9 cellular contexts compared by ENCODE assay signal in genomic region chr15:33994005-33994615, GRCh38. TPM values are rescaled to one million over a fixed set of nuclear protein-coding genes. Genes with fewer than 3 reads are reported as not detected.
A peak's percentile ranks its signal among the peaks of the same experiment; 100 is the strongest.
DNase-seq lines count a peak whose midpoint lies in the region; ATAC-seq and TF ChIP-seq lines count a peak whose summit lies in the region.
"Had no signal": no experiment of that assay in that cellular context is flagged by ENCODE, and none has a peak within 500 bp of the region (broad histone marks: within the 10 kb centered on the region; RNA-seq: fewer than 3 reads in every experiment).

No MANE protein-coding gene starts in this region.

- H3K36me3 Mint-ChIP-seq in stimulated activated effector memory CD8-positive, alpha-beta T cell treated with anti-CD3 and anti-CD28 coated beads, Interleukin-12 subunit alpha, Interleukin-12 subunit beta, amount 100 ng/mL, for 72 hours: no peaks in the 10 kb centered on the region

- H3K9me3 ChIP-seq in GM23248 (ENCODE audit: low read depth): no peaks in the 10 kb centered on the region
- H3K9me3 ChIP-seq in PC-3 (ENCODE audit: low read length): no peaks in the 10 kb centered on the region

- ATAC-seq in PC-3 (peak; percentile 98), HG02938 (IDR thresholded peaks at IDR 0.05; ENCODE audit: unreplicated experiment) (no peak)
- no peak for ATAC-seq in stimulated activated effector memory CD8-positive, alpha-beta T cell treated with anti-CD3 and anti-CD28 coated beads, Interleukin-12 subunit alpha, Interleukin-12 subunit beta, amount 100 ng/mL, for 72 hours
- ATAC-seq: left colon had no signal

- H3K4me3 Mint-ChIP-seq in stimulated activated effector memory CD8-positive, alpha-beta T cell treated with anti-CD3 and anti-CD28 coated beads, Interleukin-12 subunit alpha, Interleukin-12 subunit beta, amount 100 ng/mL, for 72 hours: no peak overlapping the region

- H3F3A ChIP-seq in GM23248 (ENCODE audit: insufficient read depth): no peaks in the 10 kb centered on the region
- H3F3A ChIP-seq in PC-3 (ENCODE audit: low read length, unreplicated experiment): no peaks in the 10 kb centered on the region

- peak; percentile 56 for TF ChIP-seq CTCF in BJ (IDR thresholded peaks at IDR 0.05; ENCODE audit: insufficient read depth, low read depth, low read length)
- TF ChIP-seq CTCF in PC-3 (conservative IDR thresholded peaks at IDR 0.05; ENCODE audit: low read depth, low read length): peak; percentile 80
- peak; percentile 48 for TF ChIP-seq CTCF in fibroblast of mammary gland (conservative IDR thresholded peaks at IDR 0.05; ENCODE audit: control insufficient read depth, insufficient read depth, low read depth, low read length)

- H3K4me3 ChIP-seq in BJ (ENCODE audit: low read depth, low read length) (no peak overlapping the region), GM23248 (no peak overlapping the region), PC-3 (ENCODE audit: low read length) (no peak overlapping the region), fibroblast of mammary gland (ENCODE audit: control insufficient read depth, low read depth, low read length) (no peak overlapping the region)

- H3K9ac ChIP-seq in GM23248 (no peak overlapping the region), PC-3 (ENCODE audit: low read length) (no peak overlapping the region)

- H3K27ac ChIP-seq in GM23248 (no peak overlapping the region), PC-3 (ENCODE audit: low read length) (no peak overlapping the region)

- H3K36me3 ChIP-seq in BJ (ENCODE audit: control insufficient read depth, insufficient read depth, low read length) (no peaks in the 10 kb centered on the region), GM23248 (ENCODE audit: low read depth) (no peaks in the 10 kb centered on the region), PC-3 (ENCODE audit: low read depth, low read length) (no peaks in the 10 kb centered on the region)

- intact Hi-C loops in PC-3 (cut with micrococcal nuclease): loop anchor here (1.0 to 2.0 kb wide), 3 partner anchors 19 to 259 kb away; no protein-coding TSS in a partner anchor

- H3K4me2 ChIP-seq in GM23248 (ENCODE audit: unreplicated experiment) (no peak overlapping the region), PC-3 (ENCODE audit: low read length) (no peak overlapping the region)

- H3K79me2 ChIP-seq in GM23248 (ENCODE audit: insufficient read depth): peaks cover 9% of the 10 kb centered on the region; the same call in 1 of the 2 replicates
- H3K79me2 ChIP-seq in PC-3 (ENCODE audit: low read length): no peaks in the 10 kb centered on the region

- H4K20me1 ChIP-seq in GM23248 (ENCODE audit: insufficient read depth) (no peaks in the 10 kb centered on the region), PC-3 (ENCODE audit: low read length) (0 out of 2 replicates have a peak, but pooled peaks cover 3% of the 10 kb centered on the region)

- WGBS in GM23248 (ENCODE audit: low coverage in 1 of 2, low lambda C conversion rate in 2 of 2, missing lambda C conversion rate in 2 of 2), 2 experiments: 87 to 90% methylated on average over 9 of the region's 9 CpGs

- DNase-seq in BJ (ENCODE audit: low read depth) (no peak), GM23248 (peak; percentile 53), PC-3 (peak; percentile 68), fibroblast of mammary gland (ENCODE audit: low read depth) (peak; percentile 45), SIG-M5 treated with dmso at 0.1 percent for 504 hours (lab: John Stamatoyannopoulos, UW; ENCODE audit: unreplicated experiment) (no peak), NCI-H1694 (lab: John Stamatoyannopoulos, UW) (no peak)
- no peak for DNase-seq in stimulated activated effector memory CD8-positive, alpha-beta T cell treated with anti-CD3 and anti-CD28 coated beads, Interleukin-12 subunit alpha, Interleukin-12 subunit beta, amount 100 ng/mL, for 72 hours (ENCODE audit: low spot score in 2 of 2)

- in situ Hi-C loops in GM23248 (cut with MboI): no loop called here

- H3K9me2 ChIP-seq in GM23248 (ENCODE audit: insufficient read depth): no peaks in the 10 kb centered on the region
- H3K9me2 ChIP-seq in PC-3 (replicated peaks; ENCODE audit: low read length): no peaks in the 10 kb centered on the region

- POLR2A ChIA-PET in BJ (lab: Charles Lee): no interaction called here
- POLR2A ChIA-PET in PC-3 (lab: Charles Lee; ENCODE audit: unreplicated experiment): no interaction called here

- peaks cover 6% of the 10 kb centered on the region for H3K4me1 Mint-ChIP-seq in stimulated activated effector memory CD8-positive, alpha-beta T cell treated with anti-CD3 and anti-CD28 coated beads, Interleukin-12 subunit alpha, Interleukin-12 subunit beta, amount 100 ng/mL, for 72 hours

- no peaks in the 10 kb centered on the region for H3K9me3 Mint-ChIP-seq in stimulated activated effector memory CD8-positive, alpha-beta T cell treated with anti-CD3 and anti-CD28 coated beads, Interleukin-12 subunit alpha, Interleukin-12 subunit beta, amount 100 ng/mL, for 72 hours

- H3K27me3 ChIP-seq in BJ (ENCODE audit: control insufficient read depth, insufficient read depth, low read length) (no peaks in the 10 kb centered on the region), GM23248 (replicated peaks; ENCODE audit: insufficient read depth) (no peaks in the 10 kb centered on the region), PC-3 (ENCODE audit: low read length) (no peaks in the 10 kb centered on the region)

- BruUV-seq in PC-3 (replicated peaks; lab: Mats Ljungman, UMichigan): no TSS peak

- CTCF ChIA-PET in BJ (lab: Yijun Ruan, JAX): interaction anchor here (0.6 to 5.0 kb wide), 8 partner anchors 8 to 294 kb away, joined by 3 to 41 read pairs (median 4); partner anchors contain the start of gene CHRM5
- CTCF ChIA-PET in PC-3 (lab: Charles Lee): interaction anchor here (1.0 kb wide), 1 partner anchor 259 kb away, joined by 3 read pairs; no protein-coding TSS in a partner anchor

- H3K4me1 ChIP-seq in GM23248 (ENCODE audit: insufficient read depth) (peaks cover 5% of the 10 kb centered on the region; the same call in 1 of the 2 replicates), PC-3 (ENCODE audit: insufficient read depth, low read length) (no peaks in the 10 kb centered on the region)

- no peak overlapping the region for H2AFZ ChIP-seq in GM23248
- no peak overlapping the region for H2AFZ ChIP-seq in PC-3 (ENCODE audit: low read length)

- no peak overlapping the region for H3K27ac Mint-ChIP-seq in stimulated activated effector memory CD8-positive, alpha-beta T cell treated with anti-CD3 and anti-CD28 coated beads, Interleukin-12 subunit alpha, Interleukin-12 subunit beta, amount 100 ng/mL, for 72 hours

RNA-seq across cellular contexts. Expression of gene CHRM5, which starts 25.8 kb away (rescaled TPM):
- polyA plus RNA-seq in BJ (2011; rRNA removed) (0.04 and 0.09 TPM in 2 replicates), GM23248 (2016; fragmentation: Nextera tagmentation; extraction: Ambion mirVana) (0.05 TPM in 1 of 2 replicates, not detected in the other)
- polyA minus RNA-seq in BJ (2011; rRNA and poly(A)+ RNA removed): not detected in 2 replicates
- 0.43 TPM in 1 of 2 replicates, not detected in the other for total RNA-seq in GM23248 (2014; rRNA removed; shearing (Covaris generic))
- total RNA-seq in PC-3 (2014; rRNA removed): 0.04 TPM in 1 of 2 replicates, not detected in the other
- total RNA-seq: left colon had no signal

RNA-seq across cellular contexts. Expression of gene AVEN, which starts 44.9 kb away (rescaled TPM):
- polyA plus RNA-seq in BJ (2011; rRNA removed) (17.6 and 26.3 TPM in 2 replicates), GM23248 (2016; fragmentation: Nextera tagmentation; extraction: Ambion mirVana) (18.2 and 18.8 TPM in 2 replicates)
- 5.6 and 6.3 TPM in 2 replicates for polyA minus RNA-seq in BJ (2011; rRNA and poly(A)+ RNA removed)
- total RNA-seq in GM23248 (2014; rRNA removed; shearing (Covaris generic)): 27.0 and 34.3 TPM in 2 replicates
- 10.5 TPM in 2 replicates for total RNA-seq in PC-3 (2014; rRNA removed)

Comparison
In these comparisons a context has a peak if more than half of its experiments do, and no peak if none do; other contexts are left out.
1. DNase-seq: peak in GM23248 (single experiment), PC-3 (single experiment) and fibroblast of mammary gland (single experiment); none in BJ (single experiment), SIG-M5 treated with dmso at 0.1 percent for 504 hours (single experiment), stimulated activated effector memory CD8-positive, alpha-beta T cell treated with anti-CD3 and anti-CD28 coated beads, Interleukin-12 subunit alpha, Interleukin-12 subunit beta, amount 100 ng/mL, for 72 hours (0 of 2) and NCI-H1694 (single experiment).
2. Peak in every context shown above with its lines, with median percentiles within 50 percentile points of each other: CTCF ChIP-seq.